13 cellular contexts compared by ENCODE assay signal in the genomic region with DNA sequence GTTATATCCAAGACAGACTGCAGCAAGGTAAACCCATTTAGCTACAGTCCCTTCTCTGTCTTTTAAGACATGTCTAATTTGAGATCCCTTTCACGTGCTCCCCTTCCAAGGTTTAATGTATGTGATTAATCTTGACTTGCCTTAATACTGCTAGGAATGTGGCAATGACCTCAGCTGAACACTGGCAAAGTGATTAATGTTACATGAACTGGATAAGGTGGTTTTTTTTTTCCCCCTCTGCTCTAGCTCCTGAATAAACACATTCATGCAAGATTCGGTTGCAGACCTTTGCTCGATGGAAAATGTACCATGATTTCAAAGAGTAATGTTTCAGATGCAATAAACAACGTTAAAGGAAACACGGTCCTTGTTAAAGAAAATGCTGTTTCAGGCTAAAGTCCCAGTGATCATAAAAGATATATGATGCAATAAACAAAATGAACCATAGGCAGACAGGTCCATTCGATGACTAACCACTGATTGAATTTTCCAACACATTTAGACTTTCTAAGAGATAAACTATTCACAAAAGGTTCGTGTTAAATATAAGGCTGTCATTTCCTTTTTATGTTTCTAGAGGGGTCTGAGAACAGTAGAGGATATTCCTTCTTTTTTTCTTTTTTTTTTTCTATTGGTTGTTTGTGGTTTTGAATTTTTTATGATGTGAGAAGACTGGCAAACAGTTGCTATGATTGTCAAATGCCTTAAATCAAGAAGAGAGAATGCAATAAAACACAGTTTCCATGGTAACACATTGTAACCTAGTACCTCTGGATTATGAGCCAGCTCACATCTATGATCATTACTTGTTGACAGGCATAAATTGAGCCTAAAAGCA. TPM values are rescaled to one million over a fixed set of nuclear protein-coding genes. Genes with fewer than 3 reads are reported as not detected.
DNase-seq lines count a peak whose midpoint lies in the region; ATAC-seq and FAIRE-seq lines count a peak whose summit lies in the region.
"Had no signal": no experiment of that assay in that cellular context is flagged by ENCODE, and none has a peak within 500 bp of the region (broad histone marks: within the 10 kb centered on the region; RNA-seq: fewer than 3 reads in every experiment).

No MANE protein-coding gene starts in this region.

- H3K9me3 ChIP-seq in SJCRH30 (replicated peaks) = no peaks in the 10 kb centered on the region

- DNase-seq in NOMO-1 treated with DMSO at 0.1 percent for 48 hours (lab: John Stamatoyannopoulos, UW; ENCODE audit: unreplicated experiment) (peak; percentile 1), NOMO-1 treated with dmso at 0.1 percent for 144 hours (lab: John Stamatoyannopoulos, UW; ENCODE audit: unreplicated experiment) (no peak), SJCRH30 (peak; percentile 8 to 56), iPS-NIHi11 (ENCODE audit: low spot score) (peak; percentile 15), urothelium cell line (ENCODE audit: low spot score) (peak; percentile 16), SKM-1 treated with dmso at 0.1 percent for 144 hours (lab: John Stamatoyannopoulos, UW; ENCODE audit: unreplicated experiment) (no peak), cerebellar cortex (ENCODE audit: low spot score) (no peak)
- DNase-seq: central memory CD4-positive, alpha-beta T cell; stimulated activated CD4-positive, alpha-beta T cell treated with anti-CD3 and anti-CD28 coated beads, Interleukin-15, amount 100 ng/mL, for 24 hours; stimulated activated naive CD8-positive, alpha-beta T cell treated with anti-CD3 and anti-CD28 coated beads, Interleukin-15, Interleukin-2, amounts not matched to agents 100 U/mL and 50 U/mL, for 24 hours had no signal

- peak overlapping the region; percentile 44 for H3K27ac ChIP-seq in SJCRH30
- H3K27ac ChIP-seq: C4-2B, KMS-11 had no signal

- FAIRE-seq in urothelium cell line (lab: Jason Lieb, UNC) = peak; percentile 23

- no peaks in the 10 kb centered on the region for H3K36me3 ChIP-seq in SJCRH30

- no peak for ATAC-seq in HG03342 (IDR thresholded peaks at IDR 0.05; ENCODE audit: unreplicated experiment)
- ATAC-seq: stimulated activated naive CD8-positive, alpha-beta T cell treated with anti-CD3 and anti-CD28 coated beads, Interleukin-15, Interleukin-2, amounts not matched to agents 100 U/mL and 50 U/mL, for 24 hours had no signal

- no peaks in the 10 kb centered on the region for H3K27me3 ChIP-seq in SJCRH30

- peaks cover 18% of the 10 kb centered on the region for H3K4me1 ChIP-seq in SJCRH30

- no peak overlapping the region; the same call in 1 of the 2 replicates for H3K4me3 ChIP-seq in SJCRH30

RNA-seq across cellular contexts. Expression of gene ZNF608, which starts 44.7 kb away (rescaled TPM):
- total RNA-seq in SJCRH30 (2014; rRNA removed; shearing (Covaris generic)) = 10.9 and 12.6 TPM in 2 replicates

Comparison
In these comparisons a context has a peak if more than half of its experiments do, and no peak if none do; other contexts are left out.
1. DNase-seq: peak in NOMO-1 treated with DMSO at 0.1 percent for 48 hours (single experiment), SJCRH30 (2 of 2), iPS-NIHi11 (single experiment) and urothelium cell line (single experiment); none in NOMO-1 treated with dmso at 0.1 percent for 144 hours (single experiment), SKM-1 treated with dmso at 0.1 percent for 144 hours (single experiment) and cerebellar cortex (single experiment).